In genomic region chr3:175608351-175608750, GRCh38 we compare ENCODE assay signal across 20 cellular contexts.
DNase-seq lines count a peak whose midpoint lies in the region; ATAC-seq and TF ChIP-seq lines count a peak whose summit lies in the region.
"Had no signal": no experiment of that assay in that cellular context is flagged by ENCODE, and none has a peak within 500 bp of the region (broad histone marks: within the 10 kb centered on the region; RNA-seq: fewer than 3 reads in every experiment).

No MANE protein-coding gene starts in this region.

- H3K4me1 ChIP-seq in upper lobe of right lung, result no peaks in the 10 kb centered on the region
- H3K4me1 ChIP-seq: Caco-2 had no signal

- H3K36me3 ChIP-seq in upper lobe of right lung, result no peaks in the 10 kb centered on the region

- no peaks in the 10 kb centered on the region for H3K27me3 ChIP-seq in upper lobe of right lung

- no peaks in the 10 kb centered on the region for H3K9me3 ChIP-seq in upper lobe of right lung
- H3K9me3 ChIP-seq: Caco-2, SK-N-SH had no signal

- peak; percentile 36 for DNase-seq in COLO829 (ENCODE audit: low spot score)
- DNase-seq in NCI-H146 treated with DMSO at 0.1 percent for 48 hours (lab: John Stamatoyannopoulos, UW; ENCODE audit: unreplicated experiment), result peak; percentile 88
- DNase-seq in SK-MEL-5 (ENCODE audit: low read depth, low spot score), result peak; percentile 40
- peak; percentile 53 for DNase-seq in medulla oblongata (ENCODE audit: extremely low spot score)
- no peak for DNase-seq in stimulated activated CD4-positive, alpha-beta T cell treated with anti-CD3 and anti-CD28 coated beads, Interleukin-4, amount 100 ng/mL, for 24 hours
- DNase-seq in GM13976 (ENCODE audit: low spot score), result no peak
- no peak for DNase-seq in amygdala (lab: John Stamatoyannopoulos, UW)
- DNase-seq in upper lobe of right lung, result no peak
- DNase-seq: Caco-2, DMS53, HFFc6, NCI-H1105, NCI-H187 treated with DMSO at 0.1 percent for 48 hours, NCI-H226, NCI-H82, SK-N-SH, T-cell had no signal

- intact Hi-C loops in upper lobe of right lung (cut with DNase I), result no loop called here

- no peak for ATAC-seq in upper lobe of right lung
- ATAC-seq: Panc1, T-cell had no signal

- in situ Hi-C loops in SK-MEL-5 (cut with HindIII; ENCODE audit: low pct_unique_long_range_greater_than_20kb, low sequenced_read_pairs) (no loop called here), GM13976 (cut with MboI; ENCODE audit: low sequenced_read_pairs, unreplicated experiment) (no loop called here)

- no peak overlapping the region for H3K4me3 ChIP-seq in upper lobe of right lung

- no peak for TF ChIP-seq CTCF in GM13976 (IDR thresholded peaks at IDR 0.05; ENCODE audit: borderline replicate concordance, control extremely low read depth, extremely low read depth, insufficient read depth, missing control alignments)
- TF ChIP-seq CTCF in upper lobe of right lung (IDR thresholded peaks at IDR 0.05), result no peak

- H3K27ac ChIP-seq in upper lobe of right lung, result no peak overlapping the region
- H3K27ac ChIP-seq: C4-2B, KMS-11 had no signal

Comparison
In these comparisons a context has a peak if more than half of its experiments do, and no peak if none do; other contexts are left out.
1. DNase-seq: peak in COLO829 (single experiment), NCI-H146 treated with DMSO at 0.1 percent for 48 hours (single experiment), SK-MEL-5 (single experiment) and medulla oblongata (single experiment); none in stimulated activated CD4-positive, alpha-beta T cell treated with anti-CD3 and anti-CD28 coated beads, Interleukin-4, amount 100 ng/mL, for 24 hours (single experiment), GM13976 (single experiment), amygdala (0 of 56) and upper lobe of right lung (single experiment).